16 cellular contexts compared by ENCODE assay signal in the genomic region with DNA sequence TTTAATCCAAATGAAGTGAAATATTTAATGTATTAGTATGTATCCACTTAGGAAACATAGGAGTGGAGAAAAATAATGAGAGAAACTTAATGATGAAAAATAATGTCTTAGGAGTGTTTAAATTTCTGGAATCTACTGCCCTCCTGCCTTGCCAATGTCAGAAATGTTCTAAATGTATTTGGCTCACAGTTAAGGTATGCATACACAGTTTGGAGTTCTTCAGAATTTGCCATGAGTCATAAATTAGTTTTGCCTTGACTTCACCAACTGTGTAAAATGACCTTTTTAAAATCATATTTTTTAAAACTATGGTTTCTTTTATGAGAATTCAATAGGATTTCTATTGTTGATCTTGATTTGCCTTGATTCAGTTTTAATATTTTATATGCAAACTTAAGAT.
"Had no signal": no experiment of that assay in that cellular context is flagged by ENCODE, and none has a peak within 500 bp of the region (broad histone marks: within the 10 kb centered on the region; RNA-seq: fewer than 3 reads in every experiment).

No MANE protein-coding gene starts in this region.

- H3K27me3 Mint-ChIP-seq: activated CD4-positive, alpha-beta memory T cell treated with anti-CD3 and anti-CD28 coated beads for 36 hours; activated naive CD8-positive, alpha-beta T cell treated with anti-CD3 and anti-CD28 coated beads, Interleukin-2, amount 10 ng/mL, durations not matched to agents 7 days and 5 days; central memory CD8-positive, alpha-beta T cell; dendritic cell treated with granulocyte-macrophage colony-stimulating factor and Interleukin-4, amounts not matched to agents 40 ng/mL and 50 ng/mL, for 4 days had no signal

- ATAC-seq: body of pancreas, lower lobe of right lung had no signal

- H3K4me1 ChIP-seq: body of pancreas, lower lobe of right lung, neural progenitor cell, tibial artery, vagina had no signal

- H3K36me3 Mint-ChIP-seq: activated CD4-positive, alpha-beta memory T cell treated with anti-CD3 and anti-CD28 coated beads for 36 hours; activated naive CD8-positive, alpha-beta T cell treated with anti-CD3 and anti-CD28 coated beads, Interleukin-2, amount 10 ng/mL, durations not matched to agents 7 days and 5 days; mesothelial cell of epicardium; neural progenitor cell had no signal

- H3K9me3 ChIP-seq: body of pancreas, lower lobe of right lung, tibial artery, vagina had no signal

- H3K27ac Mint-ChIP-seq: activated CD4-positive, alpha-beta memory T cell treated with anti-CD3 and anti-CD28 coated beads for 36 hours; activated naive CD8-positive, alpha-beta T cell treated with anti-CD3 and anti-CD28 coated beads, Interleukin-2, amount 10 ng/mL, durations not matched to agents 7 days and 5 days; dendritic cell treated with granulocyte-macrophage colony-stimulating factor and Interleukin-4, amounts not matched to agents 40 ng/mL and 50 ng/mL, for 4 days; endodermal cell; mesothelial cell of epicardium; neural progenitor cell had no signal

- H3K27me3 ChIP-seq: body of pancreas, neural progenitor cell, tibial artery, vagina had no signal

- H3K9ac ChIP-seq: neural progenitor cell had no signal

- H3K9me3 Mint-ChIP-seq: activated CD4-positive, alpha-beta memory T cell treated with anti-CD3 and anti-CD28 coated beads for 36 hours had no signal

- DNase-seq: activated CD4-positive, alpha-beta memory T cell treated with anti-CD3 and anti-CD28 coated beads for 36 hours; activated CD8-positive, alpha-beta memory T cell treated with anti-CD3 and anti-CD28 coated beads, Interleukin-2, amount 50 U/mL, for 4 hours; activated naive CD8-positive, alpha-beta T cell treated with anti-CD3 and anti-CD28 coated beads, Interleukin-2, amount 10 ng/mL, durations not matched to agents 7 days and 5 days; body of pancreas; endodermal cell; hippocampal formation; lower lobe of right lung; retina; T-helper 9 cell; tibial artery had no signal

- H3K27ac ChIP-seq: body of pancreas, lower lobe of right lung, neural progenitor cell, tibial artery, vagina had no signal

- H3K4me1 Mint-ChIP-seq: activated naive CD8-positive, alpha-beta T cell treated with anti-CD3 and anti-CD28 coated beads, Interleukin-2, amount 10 ng/mL, durations not matched to agents 7 days and 5 days; central memory CD8-positive, alpha-beta T cell; endodermal cell; mesothelial cell of epicardium; neural progenitor cell had no signal

- H3K4me3 ChIP-seq: body of pancreas, lower lobe of right lung, neural progenitor cell, smooth muscle cell, tibial artery, vagina had no signal

- H3K36me3 ChIP-seq: lower lobe of right lung, neural progenitor cell, tibial artery, vagina had no signal

- H3K4me3 Mint-ChIP-seq: activated CD4-positive, alpha-beta memory T cell treated with anti-CD3 and anti-CD28 coated beads for 36 hours; activated naive CD8-positive, alpha-beta T cell treated with anti-CD3 and anti-CD28 coated beads, Interleukin-2, amount 10 ng/mL, durations not matched to agents 7 days and 5 days; central memory CD8-positive, alpha-beta T cell; dendritic cell treated with granulocyte-macrophage colony-stimulating factor and Interleukin-4, amounts not matched to agents 40 ng/mL and 50 ng/mL, for 4 days; endodermal cell; mesothelial cell of epicardium; neural progenitor cell had no signal
